15 cellular contexts compared by ENCODE assay signal in the genomic region with DNA sequence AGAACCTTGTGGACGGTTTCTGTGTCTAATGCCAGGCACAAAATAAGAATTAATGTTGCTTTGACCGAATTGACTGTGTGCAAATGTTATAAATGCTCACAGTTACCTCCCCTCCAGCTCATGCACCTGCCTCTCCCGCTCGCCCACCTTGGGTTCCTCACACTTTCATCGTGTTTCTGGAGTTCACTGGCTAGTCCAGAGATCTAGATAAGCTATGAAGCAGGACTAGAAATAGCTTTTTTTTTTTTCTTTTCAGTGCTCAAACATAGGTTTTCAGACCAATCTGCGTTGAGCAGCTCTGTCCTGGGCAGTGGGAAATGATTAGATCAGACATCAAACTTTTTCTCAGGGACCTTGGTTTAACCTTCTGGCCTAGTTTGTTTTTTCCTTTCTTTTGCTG.
"Had no signal": no experiment of that assay in that cellular context is flagged by ENCODE, and none has a peak within 500 bp of the region (broad histone marks: within the 10 kb centered on the region; RNA-seq: fewer than 3 reads in every experiment).

No MANE protein-coding gene starts in this region.

- DNase-seq: activated CD4-positive, alpha-beta memory T cell treated with anti-CD3 and anti-CD28 coated beads for 36 hours; activated CD4-positive, alpha-beta T cell treated with anti-CD3 and anti-CD28 coated beads for 1 hour; activated gamma-delta T cell; activated T-cell treated with anti-CD3 and anti-CD28 coated beads, Interleukin-2, amount 50 U/mL, for 48 hours; caudate nucleus; effector CD4-positive, alpha-beta T cell; foreskin fibroblast; glutamatergic neuron; sigmoid colon; spleen had no signal

- H3K27ac ChIP-seq: colonic mucosa, neural progenitor cell, sigmoid colon, tibial nerve, vagina had no signal

- H3K4me3 ChIP-seq: colonic mucosa, neural progenitor cell, sigmoid colon, spleen, tibial nerve, vagina had no signal

- H3K9ac ChIP-seq: neural progenitor cell had no signal

- H2AFZ ChIP-seq: neural progenitor cell had no signal

- H3K9me3 ChIP-seq: colonic mucosa, sigmoid colon, spleen, tibial nerve, vagina had no signal

- ATAC-seq: activated naive CD4-positive, alpha-beta T cell treated with anti-CD3 and anti-CD28 coated beads, Interleukin-2, amount 50 U/mL, for 72 hours had no signal

- H3K4me1 ChIP-seq: neural progenitor cell had no signal

- H3K36me3 ChIP-seq: colonic mucosa, neural progenitor cell, sigmoid colon, tibial nerve, vagina had no signal

- H3K4me2 ChIP-seq: neural progenitor cell had no signal

- H3K27me3 ChIP-seq: colonic mucosa, neural progenitor cell, sigmoid colon, spleen, tibial nerve, vagina had no signal
